In genomic region chrX:43720961-43721360, GRCh38 we compare ENCODE assay signal across 32 cellular contexts.
"Had no signal": no experiment of that assay in that cellular context is flagged by ENCODE, and none has a peak within 500 bp of the region (broad histone marks: within the 10 kb centered on the region; RNA-seq: fewer than 3 reads in every experiment).

No MANE protein-coding gene starts in this region.

- H3K9me3 ChIP-seq: adrenal gland, body of pancreas had no signal

- ATAC-seq: activated naive CD4-positive, alpha-beta T cell treated with anti-CD3 and anti-CD28 coated beads, Interleukin-2, amount 50 U/mL, for 72 hours; activated naive CD8-positive, alpha-beta T cell treated with anti-CD3 and anti-CD28 coated beads, Interleukin-2, amount 50 U/mL, for 24 hours; activated T-cell treated with anti-CD3 and anti-CD28 coated beads, Interleukin-2, amount 50 U/mL, for 4 hours; activated T-cell treated with anti-CD3 and anti-CD28 coated beads, Interleukin-2, amount 50 U/mL, for 72 hours; activated T-helper 17 cell treated with anti-CD3 and anti-CD28 coated beads, Interleukin-2, amount 50 U/mL, for 72 hours; body of pancreas had no signal

- DNase-seq: activated effector memory CD4-positive, alpha-beta T cell treated with anti-CD3 and anti-CD28 coated beads, Interleukin-2, amount 50 U/mL, for 16 hours; activated effector memory CD4-positive, alpha-beta T cell treated with Interleukin-2 at 50 U/mL for 16 hours; activated gamma-delta T cell; activated gamma-delta T cell treated with Interleukin-2 at 50 U/mL for 16 hours; activated naive CD4-positive, alpha-beta T cell; activated naive CD4-positive, alpha-beta T cell treated with anti-CD3 and anti-CD28 coated beads for 36 hours; activated naive CD4-positive, alpha-beta T cell treated with anti-CD3 and anti-CD28 coated beads, Interleukin-2, amount 10 ng/mL, durations not matched to agents 7 days and 5 days; activated naive CD4-positive, alpha-beta T cell treated with anti-CD3 and anti-CD28 coated beads, Interleukin-2, amount 50 U/mL, for 16 hours; activated naive CD4-positive, alpha-beta T cell treated with Interleukin-2 at 50 U/mL for 16 hours; activated naive CD8-positive, alpha-beta T cell treated with anti-CD3 and anti-CD28 coated beads for 36 hours; activated naive CD8-positive, alpha-beta T cell treated with anti-CD3 and anti-CD28 coated beads, Interleukin-2, amount 10 ng/mL, durations not matched to agents 7 days and 5 days; activated naive CD8-positive, alpha-beta T cell treated with anti-CD3 and anti-CD28 coated beads, Interleukin-2, amount 50 U/mL, for 24 hours; activated T-cell treated with anti-CD3 and anti-CD28 coated beads for 4 hours; activated T-cell treated with anti-CD3 and anti-CD28 coated beads, Interleukin-2, amount 50 U/mL, for 1 hour; activated T-cell treated with anti-CD3 and anti-CD28 coated beads, Interleukin-2, amount 50 U/mL, for 24 hours; activated T-cell treated with anti-CD3 and anti-CD28 coated beads, Interleukin-2, amount 50 U/mL, for 4 hours; activated T-cell treated with anti-CD3 and anti-CD28 coated beads, Interleukin-2, amount 50 U/mL, for 48 hours; activated T-cell treated with anti-CD3 and anti-CD28 coated beads, Interleukin-2, amount 50 U/mL, for 72 hours; adrenal gland; amniotic stem cell; amygdala; anterior cingulate cortex; aorta; body of pancreas; brain microvascular endothelial cell; central memory CD4-positive, alpha-beta T cell had no signal

- H3K36me3 ChIP-seq: adrenal gland, brain microvascular endothelial cell, breast epithelium, cardiac muscle cell had no signal

- H3K27me3 ChIP-seq: adrenal gland, ascending aorta, body of pancreas, brain microvascular endothelial cell, breast epithelium, cardiac muscle cell had no signal

- H3K27ac ChIP-seq: adrenal gland, ascending aorta, body of pancreas, brain microvascular endothelial cell, breast epithelium, cardiac muscle cell had no signal

- FAIRE-seq: bronchial epithelial cell had no signal

- H3K4me1 ChIP-seq: adrenal gland, ascending aorta, body of pancreas, breast epithelium had no signal

- H3K4me3 ChIP-seq: adrenal gland, ascending aorta, body of pancreas, breast epithelium, cardiac muscle cell had no signal
